In the genomic region with DNA sequence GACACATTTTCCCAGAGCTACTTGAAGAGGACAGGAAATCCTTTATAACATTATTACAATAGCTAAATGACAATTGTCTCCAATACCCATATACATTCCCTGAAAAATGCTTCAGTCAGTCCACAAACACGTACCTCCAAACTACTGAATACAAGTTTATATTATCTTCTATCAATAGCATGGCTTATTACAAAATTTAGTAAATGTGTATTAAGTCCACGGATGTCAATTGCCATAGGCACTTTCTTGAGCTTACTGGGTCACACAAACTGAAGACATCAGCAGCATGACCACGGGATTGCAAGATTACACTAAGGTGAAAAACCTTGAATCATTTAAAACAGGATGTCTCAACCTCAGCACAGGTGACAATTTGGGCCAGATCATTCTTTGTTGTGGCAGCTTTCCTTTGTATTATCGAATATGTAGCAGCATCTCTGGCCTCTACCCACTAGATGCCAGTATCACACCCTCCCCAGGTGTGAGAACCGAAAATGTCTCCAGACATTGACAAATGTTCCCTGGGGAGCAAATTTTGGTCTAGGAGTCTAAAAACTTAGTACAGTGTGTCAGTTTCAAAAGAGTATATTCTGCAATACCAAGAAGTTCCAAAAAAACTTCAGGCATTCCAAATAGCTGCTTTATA, we compare ENCODE assay signal across 8 cellular contexts. TPM values are rescaled to one million over a fixed set of nuclear protein-coding genes. Genes with fewer than 3 reads are reported as not detected.
DNase-seq lines count a peak whose midpoint lies in the region; ATAC-seq and TF ChIP-seq lines count a peak whose summit lies in the region.

No MANE protein-coding gene starts in this region.

- H3K27ac ChIP-seq in dorsolateral prefrontal cortex (peak overlapping the region in 13 of 59 donors; percentile 1 to 76 (median 56)), neuronal stem cell (replicated peaks; ENCODE audit: low read length) (no peak overlapping the region)

- peaks cover 0 to 14% of the 10 kb centered on the region in 2 donors for H3K36me3 ChIP-seq in neuronal stem cell (replicated peaks in 1 of 2; ENCODE audit: control insufficient read depth in 2 of 2, insufficient read depth in 2 of 2, low read length in 2 of 2)

- no peak overlapping the region for H2AK5ac ChIP-seq in neuronal stem cell (ENCODE audit: low read depth, low read length)

- no peak overlapping the region for H3K23ac ChIP-seq in neuronal stem cell (ENCODE audit: low read depth, low read length, poor library complexity)

- no peak overlapping the region for H3K9ac ChIP-seq in neuronal stem cell (ENCODE audit: low read depth, low read length, poor library complexity)

- H3K4me1 ChIP-seq in neuronal stem cell (ENCODE audit: control insufficient read depth in 2 of 2, insufficient read depth in 1 of 2, low read depth in 1 of 2, low read length in 2 of 2): peaks cover 5 to 11% of the 10 kb centered on the region in 2 donors

- H3K4me3 ChIP-seq in dorsolateral prefrontal cortex (peak overlapping the region; percentile 49 to 81 (median 72)), neuronal stem cell (ENCODE audit: low read length in 2 of 2) (peak overlapping the region; percentile 61 to 81)

- H3K4me2 ChIP-seq in neuronal stem cell (ENCODE audit: insufficient read depth, low read length, poor library complexity, severe bottlenecking): peak overlapping the region; percentile 75

- no peak overlapping the region for H3K4ac ChIP-seq in neuronal stem cell (ENCODE audit: low read length)

- no peaks in the 10 kb centered on the region for H3K9me3 ChIP-seq in neuronal stem cell (replicated peaks in 1 of 2; ENCODE audit: control insufficient read depth in 2 of 2, insufficient read depth in 1 of 2, low read depth in 1 of 2, low read length in 2 of 2)

- no peak overlapping the region for H2BK5ac ChIP-seq in neuronal stem cell (ENCODE audit: low read length)

- no CpG with 5 or more reads among the region's 5 CpGs for WGBS in neuronal stem cell (ENCODE audit: extremely low coverage in 2 of 2, insufficient read length in 2 of 2, insufficient replicate concordance in 1 of 2), 2 donors

- peak; percentile 49 for ATAC-seq in GM19395 (IDR thresholded peaks at IDR 0.05; ENCODE audit: unreplicated experiment)
- peak; percentile 51 for ATAC-seq in HG03378 (IDR thresholded peaks at IDR 0.05; ENCODE audit: unreplicated experiment)
- ATAC-seq in left colon: no peak

- peak in 9 of 56 donors; percentile 4 to 21 (median 11) for TF ChIP-seq CTCF in dorsolateral prefrontal cortex (IDR thresholded peaks at IDR 0.05 in 54 of 56, conservative IDR thresholded peaks at IDR 0.05 in 2 of 56; ENCODE audit: low read depth in 1 of 56, partially characterized antibody in 56 of 56)

- no peak overlapping the region for H2BK120ac ChIP-seq in neuronal stem cell (ENCODE audit: low read depth, low read length)

- H3K18ac ChIP-seq in neuronal stem cell (ENCODE audit: low read length): no peak overlapping the region

- DNase-seq in COR-L47 (lab: John Stamatoyannopoulos, UW) (peak; percentile 79), T-helper 22 cell (ENCODE audit: low read depth) (peak; percentile 52), dorsolateral prefrontal cortex (no peak), neuronal stem cell (ENCODE audit: low spot score) (no peak), NCI-H128 (lab: John Stamatoyannopoulos, UW; ENCODE audit: unreplicated experiment) (no peak), left colon (no peak)

- H3K79me1 ChIP-seq in neuronal stem cell (ENCODE audit: low read depth, low read length): peaks cover 4% of the 10 kb centered on the region

- H2BK15ac ChIP-seq in neuronal stem cell (ENCODE audit: low read length): no peak overlapping the region

- intact Hi-C loops in dorsolateral prefrontal cortex (cut with DNase I): loop anchor here in 1 of 2 donors (5.0 kb wide), 1 partner anchor 134 kb away; the partner anchor contains the start of genes C18orf54 and STARD6
- intact Hi-C loops in left colon (cut with DNase I, micrococcal nuclease): loop anchor here in 1 of 2 donors (5.0 kb wide), 1 partner anchor 49 kb away; no protein-coding TSS in a partner anchor

- H2AFZ ChIP-seq in neuronal stem cell (ENCODE audit: low read length): no peak overlapping the region

- H3K27me3 ChIP-seq in dorsolateral prefrontal cortex (no peaks in the 10 kb centered on the region), neuronal stem cell (ENCODE audit: control insufficient read depth in 3 of 3, insufficient read depth in 3 of 3, low read depth in 1 of 3, low read length in 3 of 3) (no peaks in the 10 kb centered on the region)

- no peak overlapping the region for H4K91ac ChIP-seq in neuronal stem cell (ENCODE audit: low read depth, low read length, poor library complexity)

- H2BK12ac ChIP-seq in neuronal stem cell (ENCODE audit: low read length): no peak overlapping the region

- no peak overlapping the region for H4K8ac ChIP-seq in neuronal stem cell (ENCODE audit: low read depth, low read length)

- H3K14ac ChIP-seq in neuronal stem cell (ENCODE audit: low read length): no peak overlapping the region

RNA-seq across cellular contexts. Expression of gene MBD2, which starts 1.4 kb away (rescaled TPM):
- 10 to 100 TPM; 22.9 to 55.8 (median 36.4) TPM for total RNA-seq in dorsolateral prefrontal cortex
- 31.4 TPM for polyA plus RNA-seq in neuronal stem cell (2013, experiment 1 of 2)
- 31.2 TPM for polyA plus RNA-seq in neuronal stem cell (2013, experiment 2 of 2)
- 100 to 1,000 TPM; 109 to 115 TPM for total RNA-seq in left colon

RNA-seq across cellular contexts. Expression of gene POLI, which starts 46.3 kb away (rescaled TPM):
- total RNA-seq in dorsolateral prefrontal cortex (10 to 100 TPM; 29.3 to 71.2 (median 44.8) TPM), left colon (10 to 100 TPM; 10.7 to 15.6 TPM)
- 36.1 TPM for polyA plus RNA-seq in neuronal stem cell (2013, experiment 1 of 2)
- polyA plus RNA-seq in neuronal stem cell (2013, experiment 2 of 2): 38.0 TPM

Comparison
In these comparisons a context has a peak if more than half of its experiments do, and no peak if none do; other contexts are left out.
1. DNase-seq: peak in COR-L47 (single experiment) and T-helper 22 cell (single experiment); none in dorsolateral prefrontal cortex (0 of 10), neuronal stem cell (single experiment), NCI-H128 (single experiment) and left colon (0 of 2).